12 cellular contexts compared by ENCODE assay signal in genomic region chr16:68401871-68402747, GRCh38.
DNase-seq lines count a peak whose midpoint lies in the region; ATAC-seq and TF ChIP-seq lines count a peak whose summit lies in the region.
"Had no signal": no experiment of that assay in that cellular context is flagged by ENCODE, and none has a peak within 500 bp of the region (broad histone marks: within the 10 kb centered on the region; RNA-seq: fewer than 3 reads in every experiment).

No MANE protein-coding gene starts in this region.

- peak; percentile 18 for DNase-seq in activated T-cell treated with anti-CD3 and anti-CD28 coated beads for 48 hours (ENCODE audit: low read depth)
- no peak for DNase-seq in activated T-cell treated with anti-CD3 and anti-CD28 coated beads, Interleukin-2, amount 50 U/mL, for 24 hours
- DNase-seq in NOMO-1 treated with DMSO at 0.1 percent for 48 hours (lab: John Stamatoyannopoulos, UW; ENCODE audit: unreplicated experiment): peak; percentile 45
- peak; percentile 42 for DNase-seq in epithelial cell of esophagus (ENCODE audit: low read depth)
- peak; percentile 41 for DNase-seq in stimulated activated CD8-positive, alpha-beta memory T cell treated with anti-CD3 and anti-CD28 coated beads, Interleukin-4, amount 100 ng/mL, for 48 hours
- no peak for DNase-seq in putamen (ENCODE audit: low spot score)
- DNase-seq: cortex of kidney, NCI-H1048, NCI-H82 had no signal

- no peak for ATAC-seq in HG02981 (IDR thresholded peaks at IDR 0.05; ENCODE audit: unreplicated experiment)
- no peak for ATAC-seq in HG02678 (IDR thresholded peaks at IDR 0.05; ENCODE audit: unreplicated experiment)

- TF ChIP-seq CTCF in epithelial cell of esophagus (IDR thresholded peaks at IDR 0.05; ENCODE audit: insufficient read depth, low read depth, low read length, missing control alignments): no peak

- no peaks in the 10 kb centered on the region for H3K9me3 Mint-ChIP-seq in activated T-cell treated with anti-CD3 and anti-CD28 coated beads, Interleukin-2, amount 50 U/mL, for 24 hours

- no peak overlapping the region for H3K27ac Mint-ChIP-seq in activated T-cell treated with anti-CD3 and anti-CD28 coated beads, Interleukin-2, amount 50 U/mL, for 24 hours

- H3K36me3 Mint-ChIP-seq in activated T-cell treated with anti-CD3 and anti-CD28 coated beads, Interleukin-2, amount 50 U/mL, for 24 hours (ENCODE audit: low read depth): no peaks in the 10 kb centered on the region

- H3K27me3 Mint-ChIP-seq in activated T-cell treated with anti-CD3 and anti-CD28 coated beads, Interleukin-2, amount 50 U/mL, for 24 hours: no peaks in the 10 kb centered on the region

- H3K4me3 Mint-ChIP-seq in activated T-cell treated with anti-CD3 and anti-CD28 coated beads, Interleukin-2, amount 50 U/mL, for 24 hours: no peak overlapping the region

- H3K4me1 Mint-ChIP-seq in activated T-cell treated with anti-CD3 and anti-CD28 coated beads, Interleukin-2, amount 50 U/mL, for 24 hours (ENCODE audit: low read depth): peaks cover 22% of the 10 kb centered on the region

- H3K4me3 ChIP-seq in epithelial cell of esophagus (ENCODE audit: low read length): no peak overlapping the region
- H3K4me3 ChIP-seq: right atrium auricular region had no signal

Comparison
In these comparisons a context has a peak if more than half of its experiments do, and no peak if none do; other contexts are left out.
1. DNase-seq: peak in activated T-cell treated with anti-CD3 and anti-CD28 coated beads for 48 hours (single experiment), NOMO-1 treated with DMSO at 0.1 percent for 48 hours (single experiment), epithelial cell of esophagus (single experiment) and stimulated activated CD8-positive, alpha-beta memory T cell treated with anti-CD3 and anti-CD28 coated beads, Interleukin-4, amount 100 ng/mL, for 48 hours (single experiment); none in activated T-cell treated with anti-CD3 and anti-CD28 coated beads, Interleukin-2, amount 50 U/mL, for 24 hours (single experiment) and putamen (single experiment).